Comparison of ENCODE assay signal across 16 cellular contexts in genomic region chr15:35867371-35867770, GRCh38.
"Had no signal": no experiment of that assay in that cellular context is flagged by ENCODE, and none has a peak within 500 bp of the region (broad histone marks: within the 10 kb centered on the region; RNA-seq: fewer than 3 reads in every experiment).

No MANE protein-coding gene starts in this region.

- H3K27ac ChIP-seq: foreskin keratinocyte, hepatocyte, left lung, neutrophil had no signal

- H3K36me3 Mint-ChIP-seq: naive thymus-derived CD4-positive, alpha-beta T cell; type B pancreatic cell had no signal

- H3K4me1 ChIP-seq: left lung had no signal

- DNase-seq: effector memory CD8-positive, alpha-beta T cell; erythroblast; foreskin keratinocyte; head of caudate nucleus; left lung; mesenchymal stem cell; naive thymus-derived CD4-positive, alpha-beta T cell; posterior cingulate gyrus; right cardiac atrium; stimulated activated CD4-positive, alpha-beta T cell treated with anti-CD3 and anti-CD28 coated beads, Interleukin-2, amount 100 ng/mL, for 48 hours; stimulated activated naive CD4-positive, alpha-beta T cell treated with Interleukin-2 at 50 U/mL for 16 hours had no signal

- H3K4me3 Mint-ChIP-seq: effector memory CD8-positive, alpha-beta T cell; naive thymus-derived CD4-positive, alpha-beta T cell; type B pancreatic cell had no signal

- H3K4me2 ChIP-seq: hepatocyte, smooth muscle cell had no signal

- H3K9me3 ChIP-seq: left lung, neutrophil had no signal

- H3K27me3 ChIP-seq: foreskin keratinocyte, hepatocyte, left lung, neutrophil had no signal

- H3K36me3 ChIP-seq: left lung, neutrophil had no signal

- H3K27me3 Mint-ChIP-seq: effector memory CD8-positive, alpha-beta T cell had no signal

- ATAC-seq: effector memory CD8-positive, alpha-beta T cell; foreskin keratinocyte; left lung; naive thymus-derived CD4-positive, alpha-beta T cell; right cardiac atrium had no signal

- H3K79me2 ChIP-seq: hepatocyte had no signal

- H3K4me1 Mint-ChIP-seq: naive thymus-derived CD4-positive, alpha-beta T cell had no signal

- H3K4me3 ChIP-seq: hepatocyte, left lung, lung, smooth muscle cell had no signal

- H3K27ac Mint-ChIP-seq: effector memory CD8-positive, alpha-beta T cell; naive thymus-derived CD4-positive, alpha-beta T cell; type B pancreatic cell had no signal
